In the genomic region with DNA sequence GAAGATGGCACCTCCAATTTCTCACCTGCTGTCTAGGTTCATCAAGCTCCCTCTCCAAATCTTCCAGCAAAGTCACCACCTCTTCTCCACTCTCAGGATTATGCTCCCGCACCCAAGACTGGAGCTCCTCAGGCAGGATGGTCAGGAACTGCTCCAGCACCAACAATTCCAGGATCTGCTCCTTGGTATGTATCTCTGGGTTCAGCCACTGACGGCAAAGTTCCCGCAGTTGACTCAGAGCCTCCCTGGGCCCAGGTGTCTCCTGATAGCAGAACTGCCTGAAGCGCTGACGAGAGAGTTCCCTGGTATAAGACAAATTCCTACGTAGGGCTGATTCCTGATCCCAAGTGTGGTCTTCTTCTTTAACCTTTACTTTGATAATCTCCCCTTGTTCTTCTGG, we compare ENCODE assay signal across 8 cellular contexts.
DNase-seq lines count a peak whose midpoint lies in the region; ATAC-seq and TF ChIP-seq lines count a peak whose summit lies in the region.
"Had no signal": no experiment of that assay in that cellular context is flagged by ENCODE, and none has a peak within 500 bp of the region (broad histone marks: within the 10 kb centered on the region; RNA-seq: fewer than 3 reads in every experiment).

No MANE protein-coding gene starts in this region.

- peaks cover 88% of the 10 kb centered on the region for H3K27me3 Mint-ChIP-seq in T-helper 17 cell

- peak overlapping the region; percentile 84 for H3K4me3 Mint-ChIP-seq in T-helper 17 cell

- no peaks in the 10 kb centered on the region for H3K27me3 ChIP-seq in iPS DF 6.9 (ENCODE audit: control insufficient read depth, insufficient read depth, low read length)
- H3K27me3 ChIP-seq: SJSA1 had no signal

- no peaks in the 10 kb centered on the region for H4K20me1 ChIP-seq in OCI-LY7 (ENCODE audit: insufficient read depth, low read length)

- no peaks in the 10 kb centered on the region; the same call in 1 of the 2 replicates for H3K4me1 ChIP-seq in iPS DF 6.9 (ENCODE audit: control insufficient read depth, insufficient read depth, low read length)
- no peaks in the 10 kb centered on the region for H3K4me1 ChIP-seq in OCI-LY7 (ENCODE audit: insufficient read depth, low read length, poor library complexity, severe bottlenecking)

- H2AFZ ChIP-seq in OCI-LY7 (ENCODE audit: low read length): no peak overlapping the region

- CTCF ChIA-PET in OCI-LY7 (lab: Charles Lee; ENCODE audit: unreplicated experiment): no interaction called here

- DNase-seq in HFF-Myc (ENCODE audit: extremely low read depth, low read depth): no peak
- DNase-seq in T-helper 17 cell: no peak
- DNase-seq in iPS DF 6.9 (ENCODE audit: low read depth, low spot score): no peak
- no peak for DNase-seq in skeletal muscle cell (ENCODE audit: low read depth)
- DNase-seq in OCI-LY7 (ENCODE audit: low spot score): no peak
- DNase-seq in retina: no peak
- DNase-seq in amygdala (lab: John Stamatoyannopoulos, UW): no peak

- H3K9me3 ChIP-seq in T-helper 17 cell (ENCODE audit: control insufficient read depth, low read length, poor library complexity, severe bottlenecking) (peaks cover 11% of the 10 kb centered on the region), iPS DF 6.9 (ENCODE audit: control insufficient read depth, insufficient read depth, low read length) (no peaks in the 10 kb centered on the region), OCI-LY7 (ENCODE audit: low read length) (no peaks in the 10 kb centered on the region)
- H3K9me3 ChIP-seq: SJSA1 had no signal

- H3K36me3 ChIP-seq in iPS DF 6.9 (ENCODE audit: control insufficient read depth, insufficient read depth, low read length) (no peaks in the 10 kb centered on the region), OCI-LY7 (ENCODE audit: insufficient read depth, low read length) (no peaks in the 10 kb centered on the region)
- H3K36me3 ChIP-seq: SJSA1 had no signal

- TF ChIP-seq CTCF in HFF-Myc (IDR thresholded peaks at IDR 0.05; ENCODE audit: low read depth, low read length, missing control alignments) (no peak), OCI-LY7 (conservative IDR thresholded peaks at IDR 0.05; ENCODE audit: low read length) (no peak)

- H3K27ac ChIP-seq in iPS DF 6.9 (ENCODE audit: low read length): no peak overlapping the region
- no peak overlapping the region for H3K27ac ChIP-seq in OCI-LY7 (ENCODE audit: low read depth, low read length, poor library complexity, severe bottlenecking)
- H3K27ac ChIP-seq: SJSA1 had no signal

- H3K4me1 Mint-ChIP-seq in T-helper 17 cell: peaks cover 14% of the 10 kb centered on the region

- WGBS in iPS DF 6.9 (ENCODE audit: insufficient coverage, insufficient read length): no CpG with 5 or more reads among the region's 6 CpGs

- intact Hi-C loops in OCI-LY7 (cut with micrococcal nuclease; ENCODE audit: unreplicated experiment): no loop called here

- no TSS peak for BruUV-seq in OCI-LY7 (replicated peaks; lab: Mats Ljungman, UMichigan)

- H3K4me3 ChIP-seq in HFF-Myc (replicated peaks; ENCODE audit: low read depth, low read length) (peak overlapping the region; percentile 50), iPS DF 6.9 (ENCODE audit: low read length) (peak overlapping the region; percentile 74; the same call in 1 of the 2 replicates), skeletal muscle cell (ENCODE audit: low read depth, low read length) (peak overlapping the region; percentile 58), OCI-LY7 (ENCODE audit: low read depth, low read length, poor library complexity, severe bottlenecking) (no peak overlapping the region)

- H3K36me3 Mint-ChIP-seq in T-helper 17 cell (ENCODE audit: low read depth): peaks cover 11% of the 10 kb centered on the region

- no peak overlapping the region for H3K27ac Mint-ChIP-seq in T-helper 17 cell

- H3K79me2 ChIP-seq in OCI-LY7 (ENCODE audit: insufficient read depth, low read depth, low read length): no peaks in the 10 kb centered on the region

- no peaks in the 10 kb centered on the region for H3K9me2 ChIP-seq in OCI-LY7 (ENCODE audit: insufficient read depth, low read length)

- POLR2A ChIA-PET in OCI-LY7 (lab: Charles Lee): interaction anchor here (0.6 kb wide), 1 partner anchor 111 kb away, joined by 4 read pairs; no protein-coding TSS in a partner anchor

- ATAC-seq in T-helper 17 cell: no peak

- no peak overlapping the region for H3K4me2 ChIP-seq in OCI-LY7 (ENCODE audit: low read length)
